In the genomic region with DNA sequence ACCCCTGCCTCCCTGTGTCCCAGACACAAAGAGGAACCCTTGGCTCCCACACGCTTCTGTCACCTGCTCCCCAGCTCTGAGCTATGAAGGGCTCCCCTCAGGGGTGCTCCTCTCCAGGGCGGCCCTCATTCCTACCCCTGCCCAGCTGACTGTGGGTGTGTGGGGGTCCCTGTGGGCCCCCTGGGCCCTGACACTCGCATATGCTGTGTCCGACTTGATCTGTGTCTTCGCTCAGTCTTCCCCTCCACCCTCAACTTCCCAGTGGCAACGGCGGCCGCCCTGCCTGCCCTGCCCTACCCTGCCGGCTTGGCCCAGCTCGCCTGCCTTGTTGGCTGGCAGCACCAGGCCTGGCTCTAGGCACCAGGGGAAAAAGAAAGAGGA, we compare ENCODE assay signal across 8 cellular contexts. TPM values are rescaled to one million over a fixed set of nuclear protein-coding genes. Genes with fewer than 3 reads are reported as not detected.
DNase-seq lines count a peak whose midpoint lies in the region; FAIRE-seq and TF ChIP-seq lines count a peak whose summit lies in the region.

No MANE protein-coding gene starts in this region.

- H3K4me1 ChIP-seq in HUES64 (ENCODE audit: insufficient read depth, low read length): peaks cover 9% of the 10 kb centered on the region
- peaks cover 16% of the 10 kb centered on the region for H3K4me1 ChIP-seq in neural progenitor cell

- TF ChIP-seq CTCF in CD14-positive monocyte (IDR thresholded peaks at IDR 0.05): no peak
- TF ChIP-seq CTCF in dorsolateral prefrontal cortex (IDR thresholded peaks at IDR 0.05 in 54 of 56, conservative IDR thresholded peaks at IDR 0.05 in 2 of 56; ENCODE audit: low read depth in 1 of 56, partially characterized antibody in 56 of 56): no peak
- no peak for TF ChIP-seq CTCF in neural progenitor cell (IDR thresholded peaks at IDR 0.05)

- peaks cover 3 to 5% of the 10 kb centered on the region in 2 donors for H3K36me3 Mint-ChIP-seq in CD14-positive monocyte
- H3K36me3 Mint-ChIP-seq in neural progenitor cell: no peaks in the 10 kb centered on the region

- H3K27me3 ChIP-seq in HUES64 (ENCODE audit: insufficient read depth, low read length): peaks cover 37% of the 10 kb centered on the region
- peaks cover 0 to 6% (median 0%) of the 10 kb centered on the region in 45 donors for H3K27me3 ChIP-seq in dorsolateral prefrontal cortex
- peaks cover 54% of the 10 kb centered on the region for H3K27me3 ChIP-seq in neural progenitor cell

- H3K9me3 ChIP-seq in HUES64 (ENCODE audit: insufficient read depth, low read depth, low read length) (no peaks in the 10 kb centered on the region), neural progenitor cell (ENCODE audit: low read depth) (no peaks in the 10 kb centered on the region)

- no peak overlapping the region for H3K27ac ChIP-seq in HUES64 (ENCODE audit: low read depth, low read length)
- peak overlapping the region in 10 of 59 donors; percentile 11 to 59 (median 34) for H3K27ac ChIP-seq in dorsolateral prefrontal cortex
- H3K27ac ChIP-seq in neural progenitor cell: no peak overlapping the region

- H3K27me3 Mint-ChIP-seq in CD14-positive monocyte (ENCODE audit: low read depth in 3 of 3): peaks cover 45 to 62% (median 45%) of the 10 kb centered on the region in 3 donors
- peaks cover 25% of the 10 kb centered on the region for H3K27me3 Mint-ChIP-seq in neural progenitor cell (ENCODE audit: insufficient read depth, low read depth)

- H3K4me1 Mint-ChIP-seq in CD14-positive monocyte (peaks cover 13% of the 10 kb centered on the region), neural progenitor cell (peaks cover 35% of the 10 kb centered on the region)

- intact Hi-C loops in CD14-positive monocyte (cut with micrococcal nuclease) (no loop called here), dorsolateral prefrontal cortex (cut with DNase I) (no loop called here)

- FAIRE-seq in urothelium cell line (lab: Jason Lieb, UNC): no peak

- no peaks in the 10 kb centered on the region for H3K79me2 ChIP-seq in neural progenitor cell (ENCODE audit: low read depth)

- no peaks in the 10 kb centered on the region for H3K36me3 ChIP-seq in HUES64 (ENCODE audit: insufficient read depth, low read length)
- H3K36me3 ChIP-seq in neural progenitor cell: no peaks in the 10 kb centered on the region

- H4K20me1 ChIP-seq in neural progenitor cell (ENCODE audit: low read depth): peaks cover 8% of the 10 kb centered on the region

- no peak overlapping the region for H3K9ac ChIP-seq in HUES64 (ENCODE audit: low read depth, low read length)
- H3K9ac ChIP-seq in neural progenitor cell: no peak overlapping the region

- WGBS in HUES64: 76% methylated on average over 10 of the region's 10 CpGs

- H3F3A ChIP-seq in neural progenitor cell (ENCODE audit: low read depth): peaks cover 22% of the 10 kb centered on the region

- H3K4me3 Mint-ChIP-seq in CD14-positive monocyte (peak overlapping the region; percentile 63 to 72), neural progenitor cell (peak overlapping the region; percentile 81)

- no peak for DNase-seq in CD14-positive monocyte (ENCODE audit: low spot score)
- no peak for DNase-seq in dorsolateral prefrontal cortex
- no peak for DNase-seq in neural progenitor cell (ENCODE audit: low spot score)
- no peak for DNase-seq in urothelium cell line (ENCODE audit: low spot score)
- no peak for DNase-seq in COR-L47 (lab: John Stamatoyannopoulos, UW)
- DNase-seq in kidney tubule cell (ENCODE audit: low spot score): no peak
- DNase-seq in NCI-H774 (lab: John Stamatoyannopoulos, UW): no peak

- H3K27ac Mint-ChIP-seq in CD14-positive monocyte (no peak overlapping the region), neural progenitor cell (peak overlapping the region; percentile 19)

- no peak overlapping the region for H2AFZ ChIP-seq in neural progenitor cell (replicated peaks)

- H3K9me3 Mint-ChIP-seq in CD14-positive monocyte (peaks cover 0 to 10% (median 4%) of the 10 kb centered on the region in 7 donors), neural progenitor cell (no peaks in the 10 kb centered on the region)

- H3K4me2 ChIP-seq in neural progenitor cell: no peak overlapping the region

- peak overlapping the region; percentile 56; the same call in 1 of the 2 replicates for H3K4me3 ChIP-seq in HUES64 (ENCODE audit: low read length)
- peak overlapping the region in 49 of 59 donors; percentile 34 to 71 (median 52) for H3K4me3 ChIP-seq in dorsolateral prefrontal cortex
- peak overlapping the region; percentile 37 for H3K4me3 ChIP-seq in neural progenitor cell

RNA-seq across cellular contexts. Expression of gene KCNQ4, which starts 1.2 kb away (rescaled TPM):
- not detected for polyA plus RNA-seq in CD14-positive monocyte
- 0.90 TPM for polyA plus RNA-seq in HUES64 (2013, experiment 1 of 2)
- 1.2 TPM for polyA plus RNA-seq in HUES64 (2013, experiment 2 of 2)
- 10 to 100 TPM in 10 of 120 experiments, 1 to 10 TPM in 110; 2.1 to 12.7 (median 6.9) TPM for total RNA-seq in dorsolateral prefrontal cortex
- total RNA-seq in neural progenitor cell (ENCODE audit: low replicate concordance): 0.87 TPM in 1 of 2 replicates, not detected in the other
